13 cellular contexts compared by ENCODE assay signal in genomic region chr6:45328523-45328922, GRCh38. TPM values are rescaled to one million over a fixed set of nuclear protein-coding genes. Genes with fewer than 3 reads are reported as not detected.
DNase-seq lines count a peak whose midpoint lies in the region; ATAC-seq, FAIRE-seq and TF ChIP-seq lines count a peak whose summit lies in the region.
"Had no signal": no experiment of that assay in that cellular context is flagged by ENCODE, and none has a peak within 500 bp of the region (broad histone marks: within the 10 kb centered on the region; RNA-seq: fewer than 3 reads in every experiment).

No MANE protein-coding gene starts in this region.

- no peaks in the 10 kb centered on the region for H3K9me3 Mint-ChIP-seq in activated T-helper 1 cell treated with anti-CD3 and anti-CD28 coated beads, Interleukin-12 subunit alpha, Interleukin-12 subunit beta, Interleukin-2, Interleukin-4 antibody, amounts not matched to agents 30 ng/mL and 10 ng/mL and 1 ng/mL, durations not matched to agents 14 hours and 24 hours and 36 hours

- peaks cover 37% of the 10 kb centered on the region for H3K4me1 Mint-ChIP-seq in activated T-helper 1 cell treated with anti-CD3 and anti-CD28 coated beads, Interleukin-12 subunit alpha, Interleukin-12 subunit beta, Interleukin-2, Interleukin-4 antibody, amounts not matched to agents 30 ng/mL and 10 ng/mL and 1 ng/mL, durations not matched to agents 14 hours and 24 hours and 36 hours (ENCODE audit: low read depth)

- H3K27ac ChIP-seq in cardiac muscle cell (peak overlapping the region; percentile 71), kidney (ENCODE audit: low read depth in 2 of 2, low read length in 2 of 2) (no peak overlapping the region), thymus (ENCODE audit: low read depth) (no peak overlapping the region)
- H3K27ac ChIP-seq: BLaER1, pancreas had no signal

- no peak for ATAC-seq in left ventricle myocardium superior
- no peak for ATAC-seq in GM19324 (IDR thresholded peaks at IDR 0.05; ENCODE audit: low FRiP score, unreplicated experiment)
- ATAC-seq in HG03108 (IDR thresholded peaks at IDR 0.05; ENCODE audit: unreplicated experiment) = no peak

- FAIRE-seq in kidney (lab: Jason Lieb, UNC) = no peak
- FAIRE-seq: keratinocyte had no signal

- H3K27me3 ChIP-seq in cardiac muscle cell (no peaks in the 10 kb centered on the region), thymus (ENCODE audit: control insufficient read depth, insufficient read depth) (no peaks in the 10 kb centered on the region)
- H3K27me3 ChIP-seq: BLaER1, pancreas, tibial nerve had no signal

- H3K36me3 Mint-ChIP-seq in activated T-helper 1 cell treated with anti-CD3 and anti-CD28 coated beads, Interleukin-12 subunit alpha, Interleukin-12 subunit beta, Interleukin-2, Interleukin-4 antibody, amounts not matched to agents 30 ng/mL and 10 ng/mL and 1 ng/mL, durations not matched to agents 14 hours and 24 hours and 36 hours (ENCODE audit: low read depth) = no peaks in the 10 kb centered on the region

- H3K4me1 ChIP-seq in cardiac muscle cell (ENCODE audit: low read depth) (peaks cover 24% of the 10 kb centered on the region), kidney (ENCODE audit: control insufficient read depth in 1 of 2, insufficient read depth in 1 of 2, low read depth in 1 of 2, low read length in 2 of 2) (no peaks in the 10 kb centered on the region), thymus (ENCODE audit: control insufficient read depth, insufficient read depth, low read length) (peaks cover 2% of the 10 kb centered on the region)
- H3K4me1 ChIP-seq: pancreas had no signal

- no peaks in the 10 kb centered on the region for H3K27me3 Mint-ChIP-seq in activated T-helper 1 cell treated with anti-CD3 and anti-CD28 coated beads, Interleukin-12 subunit alpha, Interleukin-12 subunit beta, Interleukin-2, Interleukin-4 antibody, amounts not matched to agents 30 ng/mL and 10 ng/mL and 1 ng/mL, durations not matched to agents 14 hours and 24 hours and 36 hours (ENCODE audit: insufficient read depth)

- TF ChIP-seq CTCF in cardiac muscle cell (IDR thresholded peaks at IDR 0.05; ENCODE audit: low read depth, low read length) (no peak), kidney (IDR thresholded peaks at IDR 0.05; ENCODE audit: borderline replicate concordance, extremely low read depth, insufficient read depth) (no peak)

- intact Hi-C loops in left ventricle myocardium superior (cut with micrococcal nuclease) (no loop called here), kidney (cut with DNase I) (no loop called here)
- intact Hi-C loops in activated T-helper 1 cell treated with anti-CD3 and anti-CD28 coated beads, Interleukin-12 subunit alpha, Interleukin-12 subunit beta, Interleukin-2, Interleukin-4 antibody, amounts not matched to agents 30 ng/mL and 10 ng/mL and 1 ng/mL, durations not matched to agents 14 hours and 24 hours and 36 hours (cut with micrococcal nuclease) = no loop called here

- peak overlapping the region; percentile 31 for H3K4me3 Mint-ChIP-seq in activated T-helper 1 cell treated with anti-CD3 and anti-CD28 coated beads, Interleukin-12 subunit alpha, Interleukin-12 subunit beta, Interleukin-2, Interleukin-4 antibody, amounts not matched to agents 30 ng/mL and 10 ng/mL and 1 ng/mL, durations not matched to agents 14 hours and 24 hours and 36 hours

- DNase-seq in cardiac muscle cell (ENCODE audit: low read depth in 1 of 2, low spot score in 1 of 2) (no peak), left ventricle myocardium superior (no peak), kidney (no peak), foreskin melanocyte (no peak)
- no peak for DNase-seq in activated T-helper 1 cell treated with anti-CD3 and anti-CD28 coated beads, Interleukin-12 subunit alpha, Interleukin-12 subunit beta, Interleukin-2, Interleukin-4 antibody, amounts not matched to agents 30 ng/mL and 10 ng/mL and 1 ng/mL, durations not matched to agents 14 hours and 24 hours and 36 hours (ENCODE audit: low spot score)
- DNase-seq: NCI-H1436, pancreas had no signal

- H3K9me3 ChIP-seq in cardiac muscle cell (ENCODE audit: low read depth) (no peaks in the 10 kb centered on the region), kidney (ENCODE audit: control insufficient read depth in 1 of 2, low read length in 2 of 2) (no peaks in the 10 kb centered on the region), thymus (ENCODE audit: control insufficient read depth) (no peaks in the 10 kb centered on the region)
- H3K9me3 ChIP-seq: BLaER1, pancreas, tibial nerve had no signal

- H3K9ac ChIP-seq in kidney (ENCODE audit: low read length in 2 of 2) = peak overlapping the region in 1 of 2 donors; percentile 19
- H3K9ac ChIP-seq: BLaER1 had no signal

- H3K36me3 ChIP-seq in cardiac muscle cell = no peaks in the 10 kb centered on the region
- H3K36me3 ChIP-seq in kidney (ENCODE audit: control insufficient read depth in 1 of 2, insufficient read depth in 2 of 2, low read length in 2 of 2) = no peaks in the 10 kb centered on the region
- H3K36me3 ChIP-seq in thymus (ENCODE audit: control insufficient read depth, insufficient read depth) = no peaks in the 10 kb centered on the region
- H3K36me3 ChIP-seq: BLaER1, pancreas, tibial nerve had no signal

- no peak overlapping the region for H3K27ac Mint-ChIP-seq in activated T-helper 1 cell treated with anti-CD3 and anti-CD28 coated beads, Interleukin-12 subunit alpha, Interleukin-12 subunit beta, Interleukin-2, Interleukin-4 antibody, amounts not matched to agents 30 ng/mL and 10 ng/mL and 1 ng/mL, durations not matched to agents 14 hours and 24 hours and 36 hours

- H3K4me3 ChIP-seq in cardiac muscle cell = peak overlapping the region; percentile 15
- H3K4me3 ChIP-seq in kidney (ENCODE audit: low read length in 2 of 2) = peak overlapping the region; percentile 41 to 56
- H3K4me3 ChIP-seq in thymus (ENCODE audit: low read length) = peak overlapping the region; percentile 32
- H3K4me3 ChIP-seq: BLaER1, pancreas had no signal

RNA-seq across cellular contexts. Expression of gene RUNX2, which starts 0.4 kb away (rescaled TPM):
- total RNA-seq in cardiac muscle cell (0.92 and 1.9 TPM in 2 replicates), left ventricle myocardium superior (0.79 TPM), kidney (4.7 TPM)
- polyA plus RNA-seq in cardiac muscle cell (1.6 and 4.1 TPM in 2 replicates), kidney (ENCODE audit: insufficient read depth, low read depth, low replicate concordance) (2.3 TPM), thymus (7.1 TPM)
- total RNA-seq in activated T-helper 1 cell treated with anti-CD3 and anti-CD28 coated beads, Interleukin-12 subunit alpha, Interleukin-12 subunit beta, Interleukin-2, Interleukin-4 antibody, amounts not matched to agents 30 ng/mL and 10 ng/mL and 1 ng/mL, durations not matched to agents 14 hours and 24 hours and 36 hours = 12.7 TPM in 2 replicates

RNA-seq across cellular contexts. Expression of gene SUPT3H, which starts 49.2 kb away (rescaled TPM):
- total RNA-seq in cardiac muscle cell (8.0 and 12.4 TPM in 2 replicates), left ventricle myocardium superior (2.8 TPM), kidney (10.1 TPM)
- polyA plus RNA-seq in cardiac muscle cell (19.4 and 31.9 TPM in 2 replicates), kidney (ENCODE audit: insufficient read depth, low read depth, low replicate concordance) (12.5 TPM), thymus (11.9 TPM)
- total RNA-seq in activated T-helper 1 cell treated with anti-CD3 and anti-CD28 coated beads, Interleukin-12 subunit alpha, Interleukin-12 subunit beta, Interleukin-2, Interleukin-4 antibody, amounts not matched to agents 30 ng/mL and 10 ng/mL and 1 ng/mL, durations not matched to agents 14 hours and 24 hours and 36 hours = 11.0 and 11.7 TPM in 2 replicates
